Comparison of ENCODE assay signal across 1 cellular context in the genomic region with DNA sequence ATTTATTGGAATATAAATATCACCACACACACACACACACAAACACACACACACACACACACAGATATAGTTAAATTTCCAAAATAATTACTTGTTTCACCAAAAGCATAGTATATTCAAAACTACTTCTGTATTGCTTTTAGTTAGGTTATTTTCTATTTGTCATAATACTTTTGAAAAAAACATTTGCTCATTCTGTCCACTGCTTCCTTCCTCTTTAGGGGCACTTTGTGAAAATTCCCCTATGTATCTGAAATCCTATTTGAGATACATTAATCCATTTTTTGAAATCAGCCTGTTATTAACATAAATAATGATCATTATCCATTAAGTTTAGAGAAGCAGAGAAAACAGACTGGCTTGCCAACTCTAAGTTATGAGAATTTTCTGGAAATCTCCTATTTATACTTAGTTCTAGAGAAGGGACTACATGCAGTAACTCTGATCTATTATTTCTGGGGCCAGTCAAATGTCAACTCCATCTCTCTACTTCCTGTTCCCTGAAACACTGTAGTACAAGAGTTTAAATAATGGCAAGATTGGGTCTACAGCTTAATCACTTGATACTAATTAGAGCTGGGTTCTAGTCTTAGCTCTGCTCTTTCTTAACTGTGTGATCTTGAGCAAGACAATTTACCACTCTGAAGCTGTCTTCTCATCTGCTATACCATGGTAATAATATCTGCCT.
TF ChIP-seq lines count a peak whose summit lies in the region.

No MANE protein-coding gene starts in this region.

TF ChIP-seq in SK-N-SH treated with all-trans-retinoic acid at 6 μM for 48 hours, 23 proteins besides CTCF, POLR2A, EP300 and RAD21 (continued from another document):
- TF ChIP-seq ZC3H10 (CRISPR knock-in tag; IDR thresholded peaks at IDR 0.05) (no peak), ZNF8 (CRISPR knock-in tag; IDR thresholded peaks at IDR 0.05) (no peak), OSR1 (CRISPR knock-in tag; IDR thresholded peaks at IDR 0.05) (no peak), ISL1 (CRISPR knock-in tag; IDR thresholded peaks at IDR 0.05) (no peak)
